In genomic region chr11:104467414-104467813, GRCh38 we compare ENCODE assay signal across 17 cellular contexts.
"Had no signal": no experiment of that assay in that cellular context is flagged by ENCODE, and none has a peak within 500 bp of the region (broad histone marks: within the 10 kb centered on the region; RNA-seq: fewer than 3 reads in every experiment).

No MANE protein-coding gene starts in this region.

- H3K4me1 ChIP-seq: adrenal gland, parathyroid adenoma, stomach, upper lobe of right lung had no signal

- H3K9ac ChIP-seq: parathyroid adenoma had no signal

- ATAC-seq: naive thymus-derived CD4-positive, alpha-beta T cell; T-cell; upper lobe of right lung had no signal

- H2AFZ ChIP-seq: parathyroid adenoma had no signal

- H3K4me3 ChIP-seq: adrenal gland, lung, stomach, testis, upper lobe of right lung had no signal

- H3K4me3 Mint-ChIP-seq: activated naive CD4-positive, alpha-beta T cell treated with anti-CD3 and anti-CD28 coated beads, Interleukin-2, amount 50 U/mL, for 24 hours; central memory CD8-positive, alpha-beta T cell; naive thymus-derived CD4-positive, alpha-beta T cell; T-cell had no signal

- H3K27me3 ChIP-seq: adrenal gland, stomach, testis, upper lobe of right lung had no signal

- H3K79me2 ChIP-seq: parathyroid adenoma had no signal

- H3K9me3 ChIP-seq: adrenal gland, stomach, testis, upper lobe of right lung had no signal

- H3K27ac ChIP-seq: adrenal gland, parathyroid adenoma, stomach, testis, upper lobe of right lung, WERI-Rb-1 had no signal

- H3K36me3 Mint-ChIP-seq: activated naive CD4-positive, alpha-beta T cell treated with anti-CD3 and anti-CD28 coated beads, Interleukin-2, amount 50 U/mL, for 24 hours; naive thymus-derived CD4-positive, alpha-beta T cell; T-cell had no signal

- H3K36me3 ChIP-seq: adrenal gland, stomach, upper lobe of right lung, WERI-Rb-1 had no signal

- H3K9me3 Mint-ChIP-seq: activated naive CD4-positive, alpha-beta T cell treated with anti-CD3 and anti-CD28 coated beads, Interleukin-2, amount 50 U/mL, for 24 hours; central memory CD8-positive, alpha-beta T cell; naive thymus-derived CD4-positive, alpha-beta T cell; T-cell had no signal

- DNase-seq: activated CD4-positive, alpha-beta T cell treated with anti-CD3 and anti-CD28 coated beads, Interleukin-2, amount 50 U/mL, for 48 hours; adrenal gland; effector CD8-positive, alpha-beta T cell; islet precursor cell; naive thymus-derived CD4-positive, alpha-beta T cell; stimulated activated CD4-positive, alpha-beta T cell treated with anti-CD3 and anti-CD28 coated beads, Interleukin-12 subunit alpha, Interleukin-12 subunit beta, amount 100 ng/mL, for 4 hours; stimulated activated CD4-positive, alpha-beta T cell treated with anti-CD3 and anti-CD28 coated beads, Interleukin-2, amount 100 ng/mL, for 24 hours; stomach; T-cell; T-helper 9 cell; testis; upper lobe of right lung; WERI-Rb-1 had no signal

- H3K27ac Mint-ChIP-seq: activated naive CD4-positive, alpha-beta T cell treated with anti-CD3 and anti-CD28 coated beads, Interleukin-2, amount 50 U/mL, for 24 hours; naive thymus-derived CD4-positive, alpha-beta T cell; T-cell had no signal

- H3K27me3 Mint-ChIP-seq: activated naive CD4-positive, alpha-beta T cell treated with anti-CD3 and anti-CD28 coated beads, Interleukin-2, amount 50 U/mL, for 24 hours; central memory CD8-positive, alpha-beta T cell; T-cell had no signal

- H3K4me1 Mint-ChIP-seq: activated naive CD4-positive, alpha-beta T cell treated with anti-CD3 and anti-CD28 coated beads, Interleukin-2, amount 50 U/mL, for 24 hours; central memory CD8-positive, alpha-beta T cell; naive thymus-derived CD4-positive, alpha-beta T cell; T-cell had no signal
